ENCODE assay signal across 6 cellular contexts in genomic region chr9:137300607-137301085, GRCh38. TPM values are rescaled to one million over a fixed set of nuclear protein-coding genes. Genes with fewer than 3 reads are reported as not detected.
A peak's percentile ranks its signal among the peaks of the same experiment; 100 is the strongest.
DNase-seq lines count a peak whose midpoint lies in the region; ATAC-seq and TF ChIP-seq lines count a peak whose summit lies in the region.

No MANE protein-coding gene starts in this region.

- no peaks in the 10 kb centered on the region for H3K9me2 ChIP-seq in hepatocyte (replicated peaks; ENCODE audit: insufficient read depth)

- WGBS in hepatocyte (ENCODE audit: low lambda C conversion rate, missing lambda C conversion rate), result 2% methylated on average over 19 of the region's 23 CpGs

- no peaks in the 10 kb centered on the region for H3K36me3 ChIP-seq in hepatocyte (replicated peaks; ENCODE audit: insufficient read depth, low read depth)
- no peaks in the 10 kb centered on the region for H3K36me3 ChIP-seq in vagina

- TF ChIP-seq POLR2A in vagina (IDR thresholded peaks at IDR 0.05), result no peak

- no peak overlapping the region for H3K27ac ChIP-seq in AG04450 (ENCODE audit: low read depth, low read length)
- H3K27ac ChIP-seq in hepatocyte, result peak overlapping the region; percentile 15
- H3K27ac ChIP-seq in vagina, result peak overlapping the region; percentile 62

- peaks cover 36% of the 10 kb centered on the region for H3K27me3 ChIP-seq in AG04450 (ENCODE audit: control insufficient read depth, insufficient read depth, low read length)
- H3K27me3 ChIP-seq in hepatocyte, result no peaks in the 10 kb centered on the region
- H3K27me3 ChIP-seq in vagina, result peaks cover 8% of the 10 kb centered on the region

- H3K9me3 ChIP-seq in AG04450 (ENCODE audit: control insufficient read depth, insufficient read depth, low read length) (no peaks in the 10 kb centered on the region; the same call in 1 of the 2 replicates), hepatocyte (ENCODE audit: low read depth) (no peaks in the 10 kb centered on the region), vagina (no peaks in the 10 kb centered on the region)

- H3K4me3 ChIP-seq in AG04450 (ENCODE audit: low read depth, low read length) (peak overlapping the region; percentile 40), hepatocyte (peak overlapping the region; percentile 68), vagina (peak overlapping the region; percentile 34 to 53)

- DNase-seq in AG04450 (ENCODE audit: low read depth, low spot score), result no peak
- DNase-seq in NCI-H774 (lab: John Stamatoyannopoulos, UW), result peak; percentile 27
- peak; percentile 47 for DNase-seq in hepatocyte (ENCODE audit: low spot score)
- no peak for DNase-seq in vagina (ENCODE audit: extremely low spot score in 2 of 2)
- no peak for DNase-seq in NCI-H1694 (lab: John Stamatoyannopoulos, UW)

- peak overlapping the region; percentile 57 for H2AFZ ChIP-seq in hepatocyte

- H4K20me1 ChIP-seq in hepatocyte (ENCODE audit: insufficient read depth, poor library complexity, severe bottlenecking), result peaks cover 3% of the 10 kb centered on the region

- CTCF ChIA-PET in AG04450 (lab: Charles Lee), result no interaction called here

- peak overlapping the region; percentile 90 for H3K4me2 ChIP-seq in hepatocyte

- POLR2A ChIA-PET in AG04450 (lab: Yijun Ruan, JAX), result no interaction called here

- TF ChIP-seq CTCF in AG04450 (IDR thresholded peaks at IDR 0.05; ENCODE audit: low read depth, low read length) (no peak), hepatocyte (IDR thresholded peaks at IDR 0.05; ENCODE audit: poor library complexity) (no peak), vagina (IDR thresholded peaks at IDR 0.05) (no peak)

- ATAC-seq in GM19351 (IDR thresholded peaks at IDR 0.05; ENCODE audit: unreplicated experiment), result no peak

- H3K4me1 ChIP-seq in hepatocyte (ENCODE audit: insufficient read depth), result peaks cover 52% of the 10 kb centered on the region
- peaks cover 70% of the 10 kb centered on the region for H3K4me1 ChIP-seq in vagina

- intact Hi-C loops in vagina (cut with DNase I), result no loop called here

- H3K79me2 ChIP-seq in hepatocyte, result peaks cover 9% of the 10 kb centered on the region

RNA-seq across cellular contexts. Expression of gene NRARP, which starts 1.4 kb away (rescaled TPM):
- 0.17 and 0.22 TPM in 2 replicates for polyA plus RNA-seq in AG04450 (2011; rRNA removed)
- not detected in 2 replicates for polyA minus RNA-seq in AG04450 (2011; rRNA and poly(A)+ RNA removed)
- 5.3 and 8.2 TPM in 2 replicates for total RNA-seq in hepatocyte
- 13.1 and 18.7 TPM in 2 replicates for polyA plus RNA-seq in hepatocyte
- 29.5 TPM for total RNA-seq in vagina

RNA-seq across cellular contexts. Expression of gene TOR4A, which starts 23.1 kb away (rescaled TPM):
- polyA plus RNA-seq in AG04450 (2011; rRNA removed), result 14.1 and 18.7 TPM in 2 replicates
- 10.9 and 14.8 TPM in 2 replicates for polyA minus RNA-seq in AG04450 (2011; rRNA and poly(A)+ RNA removed)
- total RNA-seq in hepatocyte, result 13.7 and 14.4 TPM in 2 replicates
- 8.0 and 10.1 TPM in 2 replicates for polyA plus RNA-seq in hepatocyte
- 13.0 TPM for total RNA-seq in vagina

RNA-seq across cellular contexts. Expression of gene NELFB, which starts 45.5 kb away (rescaled TPM):
- polyA plus RNA-seq in AG04450 (2011; rRNA removed) (27.1 and 38.7 TPM in 2 replicates), hepatocyte (61.1 and 63.5 TPM in 2 replicates)
- polyA minus RNA-seq in AG04450 (2011; rRNA and poly(A)+ RNA removed), result 21.9 and 23.5 TPM in 2 replicates
- total RNA-seq in hepatocyte (36.4 and 41.4 TPM in 2 replicates), vagina (44.0 TPM)

RNA-seq across cellular contexts. Expression of gene STPG3, which starts 49.6 kb away (rescaled TPM):
- polyA plus RNA-seq in AG04450 (2011; rRNA removed) (not detected in 2 replicates), hepatocyte (1.5 and 2.5 TPM in 2 replicates)
- polyA minus RNA-seq in AG04450 (2011; rRNA and poly(A)+ RNA removed), result not detected in 2 replicates
- total RNA-seq in hepatocyte (not detected in 2 replicates), vagina (not detected)

RNA-seq across cellular contexts. Expression of gene TUBB4B, which starts 59.6 kb away (rescaled TPM):
- polyA plus RNA-seq in AG04450 (2011; rRNA removed), result 223 and 262 TPM in 2 replicates
- polyA minus RNA-seq in AG04450 (2011; rRNA and poly(A)+ RNA removed), result 180 and 232 TPM in 2 replicates
- 309 and 313 TPM in 2 replicates for total RNA-seq in hepatocyte
- polyA plus RNA-seq in hepatocyte, result 388 and 446 TPM in 2 replicates
- total RNA-seq in vagina, result 312 TPM

Comparison
In these comparisons a context has a peak if more than half of its experiments do, and no peak if none do; other contexts are left out.
1. DNase-seq: peak in NCI-H774 (single experiment) and hepatocyte (single experiment); none in AG04450 (single experiment), vagina (0 of 2) and NCI-H1694 (single experiment).
2. Peak in every context shown above with its lines, with median percentiles within 50 percentile points of each other: H3K4me3 ChIP-seq.